Comparison of ENCODE assay signal across 9 cellular contexts in genomic region chr7:16753932-16754571, GRCh38. TPM values are rescaled to one million over a fixed set of nuclear protein-coding genes. Genes with fewer than 3 reads are reported as not detected.
DNase-seq lines count a peak whose midpoint lies in the region; ATAC-seq, FAIRE-seq and TF ChIP-seq lines count a peak whose summit lies in the region.
"Had no signal": no experiment of that assay in that cellular context is flagged by ENCODE, and none has a peak within 500 bp of the region (broad histone marks: within the 10 kb centered on the region; RNA-seq: fewer than 3 reads in every experiment).

No MANE protein-coding gene starts in this region.

- no peaks in the 10 kb centered on the region for H3K36me3 Mint-ChIP-seq in activated CD8-positive, alpha-beta memory T cell treated with anti-CD3 and anti-CD28 coated beads, Interleukin-2, amount 10 ng/mL, durations not matched to agents 7 days and 5 days
- peaks cover 4% of the 10 kb centered on the region for H3K36me3 Mint-ChIP-seq in neural crest cell (ENCODE audit: low read depth)

- no peak for FAIRE-seq in GM12892 (lab: Jason Lieb, UNC)

- TF ChIP-seq CTCF in GM20000 (IDR thresholded peaks at IDR 0.05; ENCODE audit: extremely low read depth, missing control alignments) (no peak), fibroblast of villous mesenchyme (IDR thresholded peaks at IDR 0.05; ENCODE audit: insufficient read depth, low read depth, low read length) (no peak), neural crest cell (conservative IDR thresholded peaks at IDR 0.05) (no peak)

- H3K27me3 Mint-ChIP-seq in activated CD8-positive, alpha-beta memory T cell treated with anti-CD3 and anti-CD28 coated beads, Interleukin-2, amount 10 ng/mL, durations not matched to agents 7 days and 5 days = peaks cover 31% of the 10 kb centered on the region
- peaks cover 5% of the 10 kb centered on the region for H3K27me3 Mint-ChIP-seq in neural crest cell (ENCODE audit: low read depth)

- peak; percentile 27 for ATAC-seq in activated CD8-positive, alpha-beta memory T cell treated with anti-CD3 and anti-CD28 coated beads, Interleukin-2, amount 10 ng/mL, durations not matched to agents 7 days and 5 days
- no peak for ATAC-seq in HG03135 (IDR thresholded peaks at IDR 0.05; ENCODE audit: unreplicated experiment)

- no peak overlapping the region for H3K27ac Mint-ChIP-seq in activated CD8-positive, alpha-beta memory T cell treated with anti-CD3 and anti-CD28 coated beads, Interleukin-2, amount 10 ng/mL, durations not matched to agents 7 days and 5 days
- H3K27ac Mint-ChIP-seq in neural crest cell (ENCODE audit: unreplicated experiment) = peak overlapping the region; percentile 92

- CTCF ChIA-PET in activated CD8-positive, alpha-beta memory T cell treated with anti-CD3 and anti-CD28 coated beads, Interleukin-2, amount 10 ng/mL, durations not matched to agents 7 days and 5 days (lab: Charles Lee) = interaction anchor here (1.1 kb wide), 1 partner anchor 14 kb away, joined by 3 read pairs; no protein-coding TSS in a partner anchor

- TF ChIP-seq POLR2A in GM12892 (IDR thresholded peaks at IDR 0.05; ENCODE audit: low read depth, low read length) = no peak

- peak overlapping the region; percentile 95 for H3K4me3 ChIP-seq in fibroblast of villous mesenchyme (ENCODE audit: low read depth, low read length)

- peak overlapping the region; percentile 64 for H3K4me3 Mint-ChIP-seq in activated CD8-positive, alpha-beta memory T cell treated with anti-CD3 and anti-CD28 coated beads, Interleukin-2, amount 10 ng/mL, durations not matched to agents 7 days and 5 days
- H3K4me3 Mint-ChIP-seq in neural crest cell = peak overlapping the region; percentile 89

- H3K4me1 Mint-ChIP-seq in activated CD8-positive, alpha-beta memory T cell treated with anti-CD3 and anti-CD28 coated beads, Interleukin-2, amount 10 ng/mL, durations not matched to agents 7 days and 5 days = peaks cover 11% of the 10 kb centered on the region
- peaks cover 24% of the 10 kb centered on the region for H3K4me1 Mint-ChIP-seq in neural crest cell

- DNase-seq in COLO668 (lab: John Stamatoyannopoulos, UW; ENCODE audit: unreplicated experiment) (peak; percentile 83), GM20000 (ENCODE audit: low spot score) (peak; percentile 19), NCI-H1092 (lab: John Stamatoyannopoulos, UW) (peak; percentile 62), fibroblast of villous mesenchyme (ENCODE audit: low read depth) (peak; percentile 45), neural crest cell (ENCODE audit: low read depth, low spot score) (peak; percentile 59), GM12892 (ENCODE audit: insufficient read length) (no peak)
- no peak for DNase-seq in activated CD8-positive, alpha-beta memory T cell treated with anti-CD3 and anti-CD28 coated beads, Interleukin-2, amount 10 ng/mL, durations not matched to agents 7 days and 5 days

- H3K9me3 Mint-ChIP-seq in activated CD8-positive, alpha-beta memory T cell treated with anti-CD3 and anti-CD28 coated beads, Interleukin-2, amount 10 ng/mL, durations not matched to agents 7 days and 5 days (ENCODE audit: low read depth) = no peaks in the 10 kb centered on the region
- no peaks in the 10 kb centered on the region for H3K9me3 Mint-ChIP-seq in neural crest cell

RNA-seq across cellular contexts. Expression of gene TSPAN13, which starts 0.5 kb away (rescaled TPM):
- 1 to 10 TPM in 1 of 2 experiments, under 1 TPM in 1; 0.41 to 2.7 TPM for total RNA-seq in activated CD8-positive, alpha-beta memory T cell treated with anti-CD3 and anti-CD28 coated beads, Interleukin-2, amount 10 ng/mL, durations not matched to agents 7 days and 5 days
- total RNA-seq in fibroblast of villous mesenchyme (8.7 and 10.8 TPM in 2 replicates), neural crest cell (36.7 and 37.3 TPM in 2 replicates)
- polyA plus RNA-seq in GM12892 (2012; ENCODE audit: missing spikeins) = not detected

RNA-seq across cellular contexts. Expression of gene AGR2, which starts 50.7 kb away (rescaled TPM):
- total RNA-seq in activated CD8-positive, alpha-beta memory T cell treated with anti-CD3 and anti-CD28 coated beads, Interleukin-2, amount 10 ng/mL, durations not matched to agents 7 days and 5 days = not detected
- total RNA-seq in fibroblast of villous mesenchyme (not detected in 2 replicates), neural crest cell (not detected in 2 replicates)
- not detected for polyA plus RNA-seq in GM12892 (2012; ENCODE audit: missing spikeins)
- total RNA-seq: T-helper 1 cell treated with Interleukin-12 subunit alpha and Interleukin-12 subunit beta and Interleukin-4 antibody, amounts not matched to agents 30 ng/mL and 1 ng/mL, for 36 hours had no signal

Comparison
In these comparisons a context has a peak if more than half of its experiments do, and no peak if none do; other contexts are left out.
1. DNase-seq: peak in COLO668 (single experiment), GM20000 (single experiment), NCI-H1092 (single experiment), fibroblast of villous mesenchyme (single experiment) and neural crest cell (single experiment); none in activated CD8-positive, alpha-beta memory T cell treated with anti-CD3 and anti-CD28 coated beads, Interleukin-2, amount 10 ng/mL, durations not matched to agents 7 days and 5 days (single experiment) and GM12892 (single experiment).